In the genomic region with DNA sequence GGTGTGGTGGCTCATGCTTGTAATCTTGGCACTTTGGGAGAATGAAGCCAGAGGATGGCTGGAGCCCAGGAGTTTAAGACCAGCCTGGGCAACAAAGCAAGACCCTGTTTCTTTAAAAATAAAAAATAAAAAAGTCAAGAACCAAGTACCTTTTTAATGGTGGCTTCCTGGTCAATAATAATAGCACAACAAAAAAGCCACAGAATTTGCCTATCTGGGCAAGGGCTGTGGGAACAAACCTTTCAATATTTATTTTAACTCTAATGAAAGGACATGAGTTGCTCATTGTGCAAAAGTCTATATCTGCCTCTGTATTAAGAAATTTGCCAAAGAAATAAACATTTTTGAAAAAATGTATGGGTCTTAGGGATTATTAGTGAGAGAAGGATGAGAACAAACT, we compare ENCODE assay signal across 10 cellular contexts. TPM values are rescaled to one million over a fixed set of nuclear protein-coding genes. Genes with fewer than 3 reads are reported as not detected.
DNase-seq lines count a peak whose midpoint lies in the region; ATAC-seq and TF ChIP-seq lines count a peak whose summit lies in the region.
"Had no signal": no experiment of that assay in that cellular context is flagged by ENCODE, and none has a peak within 500 bp of the region (broad histone marks: within the 10 kb centered on the region; RNA-seq: fewer than 3 reads in every experiment).

No MANE protein-coding gene starts in this region.

- no peak overlapping the region for H3K9ac ChIP-seq in HCT116 (ENCODE audit: low read length)

- H3K27me3 Mint-ChIP-seq in chondrocyte (ENCODE audit: low read depth), result no peaks in the 10 kb centered on the region

- intact Hi-C loops in HCT116 (cut with micrococcal nuclease) (loop anchor here (5.0 kb wide), 2 partner anchors 75 to 960 kb away; a partner anchor contains a TSS), sciatic nerve (cut with DNase I) (no loop called here)

- H3K79me2 ChIP-seq in HCT116 (ENCODE audit: insufficient read depth, low read length), result peaks cover 62% of the 10 kb centered on the region

- peaks cover 57% of the 10 kb centered on the region for H3K4me1 Mint-ChIP-seq in chondrocyte (ENCODE audit: low read depth)

- RAD21 ChIA-PET in HCT116 (lab: Charles Lee; ENCODE audit: low non-redundant PET in 1 of 2, low total read pairs in 2 of 2, uncharacterized antibody in 2 of 2, unreplicated experiment in 2 of 2), result no interaction called here

- TF ChIP-seq CTCF in 22Rv1 (IDR thresholded peaks at IDR 0.05) (no peak), HCT116 (IDR thresholded peaks at IDR 0.05 in 2 of 3, conservative IDR thresholded peaks at IDR 0.05 in 1 of 3; ENCODE audit: borderline replicate concordance in 1 of 3, insufficient read depth in 1 of 3, low read depth in 2 of 3, low read length in 2 of 3) (no peak), chondrocyte (IDR thresholded peaks at IDR 0.05) (no peak)

- no peak overlapping the region for H3K27ac Mint-ChIP-seq in chondrocyte (ENCODE audit: unreplicated experiment)

- H3K27me3 ChIP-seq in HCT116 (ENCODE audit: insufficient read depth, low read length), result no peaks in the 10 kb centered on the region

- H3K4me3 Mint-ChIP-seq in chondrocyte (ENCODE audit: unreplicated experiment), result no peak overlapping the region

- no peaks in the 10 kb centered on the region; the same call in 1 of the 2 replicates for H4K20me1 ChIP-seq in HCT116 (ENCODE audit: insufficient read depth)

- H3K9me2 ChIP-seq in HCT116 (ENCODE audit: insufficient read depth), result 0 out of 2 replicates have a peak, but pooled peaks cover 3% of the 10 kb centered on the region

- H3K4me3 ChIP-seq in HCT116 (replicated peaks in 1 of 2; ENCODE audit: low read depth in 1 of 2, low read length in 2 of 2) (no peak overlapping the region), mesodermal cell (ENCODE audit: extremely low read depth, insufficient read depth, low read length, poor library complexity, severe bottlenecking) (peak overlapping the region; percentile 57)

- CTCF ChIA-PET in HCT116 (lab: Charles Lee), result no interaction called here

- POLR2A ChIA-PET in HCT116 (lab: Charles Lee), result no interaction called here

- no peak overlapping the region for H3K4me2 ChIP-seq in HCT116 (ENCODE audit: low read length)

- TF ChIP-seq RAD21 in HCT116 (IDR thresholded peaks at IDR 0.05; ENCODE audit: low read depth), result no peak

- ATAC-seq in HCT116, result no peak
- no peak for ATAC-seq in HG03097 (IDR thresholded peaks at IDR 0.05; ENCODE audit: low FRiP score, unreplicated experiment)
- ATAC-seq in sciatic nerve, result no peak

- H2AFZ ChIP-seq in HCT116 (ENCODE audit: low read depth, low read length, poor library complexity, severe bottlenecking), result no peak overlapping the region

- H3K9me3 ChIP-seq in HCT116 (ENCODE audit: control insufficient read depth in 1 of 2, insufficient read depth in 1 of 2, low read depth in 1 of 2, low read length in 2 of 2) (no peaks in the 10 kb centered on the region), mesodermal cell (ENCODE audit: control insufficient read depth, low read length) (no peaks in the 10 kb centered on the region)

- H3K36me3 ChIP-seq in HCT116 (ENCODE audit: control insufficient read depth in 1 of 2, insufficient read depth in 2 of 2, low read length in 2 of 2) (0 out of 4 replicates have a peak, but pooled peaks cover 0 to 5% of the 10 kb centered on the region in 2 experiments), mesodermal cell (ENCODE audit: control insufficient read depth, insufficient read depth, low read length) (peaks cover 44% of the 10 kb centered on the region)

- H3K27ac ChIP-seq in 22Rv1 (peak overlapping the region; percentile 77), HCT116 (ENCODE audit: low read depth, low read length) (no peak overlapping the region), angular gyrus (ENCODE audit: low read depth, low read length) (peak overlapping the region; percentile 82), mesodermal cell (ENCODE audit: low read depth, low read length, severe bottlenecking) (no peak overlapping the region)

- TF ChIP-seq POLR2A in HCT116 (IDR thresholded peaks at IDR 0.05; ENCODE audit: borderline replicate concordance, extremely low read depth, insufficient read depth, insufficient read length), result no peak

- H3K4me1 ChIP-seq in HCT116 (ENCODE audit: control insufficient read depth in 1 of 2, insufficient read depth in 2 of 2, low read length in 2 of 2) (peaks cover 16 to 19% of the 10 kb centered on the region in 2 experiments), mesodermal cell (ENCODE audit: control insufficient read depth, insufficient read depth, low read length, poor library complexity, severe bottlenecking) (peaks cover 24% of the 10 kb centered on the region)

- DNase-seq in HCT116 (ENCODE audit: low read depth, low spot score), result no peak
- no peak for DNase-seq in chondrocyte (ENCODE audit: low spot score)
- DNase-seq in sciatic nerve (ENCODE audit: low spot score), result no peak
- no peak for DNase-seq in A172 (ENCODE audit: low spot score)
- DNase-seq: HCEC 1CT, NCI-H2107 had no signal

- BruUV-seq in HCT116 (replicated peaks; lab: Mats Ljungman, UMichigan), result TSS peak; percentile 25

- peaks cover 1% of the 10 kb centered on the region for H3K36me3 Mint-ChIP-seq in chondrocyte (ENCODE audit: low read depth)

- H3K9me3 Mint-ChIP-seq in chondrocyte (ENCODE audit: low read depth), result no peaks in the 10 kb centered on the region

TF ChIP-seq in HCT116, 20 proteins besides CTCF, POLR2A, EP300 and RAD21 (continues in another document):
- TF ChIP-seq EZH2phosphoT487 (IDR thresholded peaks at IDR 0.05; ENCODE audit: borderline replicate concordance), result no peak
- TF ChIP-seq ZNF274 (IDR thresholded peaks at IDR 0.05; ENCODE audit: low read depth, low read length), result no peak
- TF ChIP-seq CEBPB (IDR thresholded peaks at IDR 0.05; ENCODE audit: low read depth), result no peak
- TF ChIP-seq, protein P1, sequence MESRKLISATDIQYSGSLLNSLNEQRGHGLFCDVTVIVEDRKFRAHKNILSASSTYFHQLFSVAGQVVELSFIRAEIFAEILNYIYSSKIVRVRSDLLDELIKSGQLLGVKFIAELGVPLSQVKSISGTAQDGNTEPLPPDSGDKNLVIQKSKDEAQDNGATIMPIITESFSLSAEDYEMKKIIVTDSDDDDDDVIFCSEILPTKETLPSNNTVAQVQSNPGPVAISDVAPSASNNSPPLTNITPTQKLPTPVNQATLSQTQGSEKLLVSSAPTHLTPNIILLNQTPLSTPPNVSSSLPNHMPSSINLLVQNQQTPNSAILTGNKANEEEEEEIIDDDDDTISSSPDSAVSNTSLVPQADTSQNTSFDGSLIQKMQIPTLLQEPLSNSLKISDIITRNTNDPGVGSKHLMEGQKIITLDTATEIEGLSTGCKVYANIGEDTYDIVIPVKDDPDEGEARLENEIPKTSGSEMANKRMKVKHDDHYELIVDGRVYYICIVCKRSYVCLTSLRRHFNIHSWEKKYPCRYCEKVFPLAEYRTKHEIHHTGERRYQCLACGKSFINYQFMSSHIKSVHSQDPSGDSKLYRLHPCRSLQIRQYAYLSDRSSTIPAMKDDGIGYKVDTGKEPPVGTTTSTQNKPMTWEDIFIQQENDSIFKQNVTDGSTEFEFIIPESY (IDR thresholded peaks at IDR 0.05; ENCODE audit: extremely low read depth, insufficient replicate concordance, low read length), result no peak
- no peak for TF ChIP-seq JUND (IDR thresholded peaks at IDR 0.05)
- TF ChIP-seq SRF (IDR thresholded peaks at IDR 0.05; ENCODE audit: low read depth), result no peak
- TF ChIP-seq, protein P2, sequence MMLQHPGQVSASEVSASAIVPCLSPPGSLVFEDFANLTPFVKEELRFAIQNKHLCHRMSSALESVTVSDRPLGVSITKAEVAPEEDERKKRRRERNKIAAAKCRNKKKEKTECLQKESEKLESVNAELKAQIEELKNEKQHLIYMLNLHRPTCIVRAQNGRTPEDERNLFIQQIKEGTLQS (IDR thresholded peaks at IDR 0.05), result no peak
- no peak for TF ChIP-seq ZFX (IDR thresholded peaks at IDR 0.05)
- no peak for TF ChIP-seq CBX3 (IDR thresholded peaks at IDR 0.05; ENCODE audit: low read depth)
- no peak for TF ChIP-seq SIN3A (IDR thresholded peaks at IDR 0.05; ENCODE audit: low read depth)
- TF ChIP-seq, protein P3, sequence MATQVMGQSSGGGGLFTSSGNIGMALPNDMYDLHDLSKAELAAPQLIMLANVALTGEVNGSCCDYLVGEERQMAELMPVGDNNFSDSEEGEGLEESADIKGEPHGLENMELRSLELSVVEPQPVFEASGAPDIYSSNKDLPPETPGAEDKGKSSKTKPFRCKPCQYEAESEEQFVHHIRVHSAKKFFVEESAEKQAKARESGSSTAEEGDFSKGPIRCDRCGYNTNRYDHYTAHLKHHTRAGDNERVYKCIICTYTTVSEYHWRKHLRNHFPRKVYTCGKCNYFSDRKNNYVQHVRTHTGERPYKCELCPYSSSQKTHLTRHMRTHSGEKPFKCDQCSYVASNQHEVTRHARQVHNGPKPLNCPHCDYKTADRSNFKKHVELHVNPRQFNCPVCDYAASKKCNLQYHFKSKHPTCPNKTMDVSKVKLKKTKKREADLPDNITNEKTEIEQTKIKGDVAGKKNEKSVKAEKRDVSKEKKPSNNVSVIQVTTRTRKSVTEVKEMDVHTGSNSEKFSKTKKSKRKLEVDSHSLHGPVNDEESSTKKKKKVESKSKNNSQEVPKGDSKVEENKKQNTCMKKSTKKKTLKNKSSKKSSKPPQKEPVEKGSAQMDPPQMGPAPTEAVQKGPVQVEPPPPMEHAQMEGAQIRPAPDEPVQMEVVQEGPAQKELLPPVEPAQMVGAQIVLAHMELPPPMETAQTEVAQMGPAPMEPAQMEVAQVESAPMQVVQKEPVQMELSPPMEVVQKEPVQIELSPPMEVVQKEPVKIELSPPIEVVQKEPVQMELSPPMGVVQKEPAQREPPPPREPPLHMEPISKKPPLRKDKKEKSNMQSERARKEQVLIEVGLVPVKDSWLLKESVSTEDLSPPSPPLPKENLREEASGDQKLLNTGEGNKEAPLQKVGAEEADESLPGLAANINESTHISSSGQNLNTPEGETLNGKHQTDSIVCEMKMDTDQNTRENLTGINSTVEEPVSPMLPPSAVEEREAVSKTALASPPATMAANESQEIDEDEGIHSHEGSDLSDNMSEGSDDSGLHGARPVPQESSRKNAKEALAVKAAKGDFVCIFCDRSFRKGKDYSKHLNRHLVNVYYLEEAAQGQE (IDR thresholded peaks at IDR 0.05; ENCODE audit: low read depth), result no peak
- TF ChIP-seq ELF1 (IDR thresholded peaks at IDR 0.05; ENCODE audit: borderline replicate concordance, low read depth), result no peak
- no peak for TF ChIP-seq SP1 (IDR thresholded peaks at IDR 0.05; ENCODE audit: low read depth)
- no peak for TF ChIP-seq TCF7L2 (IDR thresholded peaks at IDR 0.05; ENCODE audit: borderline replicate concordance, extremely low read depth, insufficient read depth, insufficient read length)
- no peak for TF ChIP-seq EZH2 (IDR thresholded peaks at IDR 0.05)
- no peak for TF ChIP-seq FOSL1 (IDR thresholded peaks at IDR 0.05; ENCODE audit: low read depth)

RNA-seq across cellular contexts. Expression of a gene that starts 2.1 kb away (rescaled TPM):
- total RNA-seq in HCT116 (2021; ENCODE audit: unreplicated experiment), result 31.0 TPM
- 20.1 and 31.0 TPM in 2 replicates for polyA plus RNA-seq in HCT116 (2012)
- polyA plus RNA-seq in mesodermal cell (2013, experiment 1 of 2), result 31.8 TPM
- polyA plus RNA-seq in mesodermal cell (2013, experiment 2 of 2), result 25.7 TPM
- total RNA-seq in chondrocyte, result 24.1 to 27.2 TPM (median 24.2 TPM) in 3 replicates
- total RNA-seq in sciatic nerve, result 48.2 TPM
- total RNA-seq in A172 (2014; rRNA removed; shearing (Covaris generic)), result 10.8 and 11.1 TPM in 2 replicates

Comparison
In these comparisons a context has a peak if more than half of its experiments do, and no peak if none do; other contexts are left out.
1. H3K27ac ChIP-seq: peak in 22Rv1 (single experiment) and angular gyrus (single experiment); none in HCT116 (single experiment) and mesodermal cell (single experiment).